Comparison of ENCODE assay signal across 9 cellular contexts in the genomic region with DNA sequence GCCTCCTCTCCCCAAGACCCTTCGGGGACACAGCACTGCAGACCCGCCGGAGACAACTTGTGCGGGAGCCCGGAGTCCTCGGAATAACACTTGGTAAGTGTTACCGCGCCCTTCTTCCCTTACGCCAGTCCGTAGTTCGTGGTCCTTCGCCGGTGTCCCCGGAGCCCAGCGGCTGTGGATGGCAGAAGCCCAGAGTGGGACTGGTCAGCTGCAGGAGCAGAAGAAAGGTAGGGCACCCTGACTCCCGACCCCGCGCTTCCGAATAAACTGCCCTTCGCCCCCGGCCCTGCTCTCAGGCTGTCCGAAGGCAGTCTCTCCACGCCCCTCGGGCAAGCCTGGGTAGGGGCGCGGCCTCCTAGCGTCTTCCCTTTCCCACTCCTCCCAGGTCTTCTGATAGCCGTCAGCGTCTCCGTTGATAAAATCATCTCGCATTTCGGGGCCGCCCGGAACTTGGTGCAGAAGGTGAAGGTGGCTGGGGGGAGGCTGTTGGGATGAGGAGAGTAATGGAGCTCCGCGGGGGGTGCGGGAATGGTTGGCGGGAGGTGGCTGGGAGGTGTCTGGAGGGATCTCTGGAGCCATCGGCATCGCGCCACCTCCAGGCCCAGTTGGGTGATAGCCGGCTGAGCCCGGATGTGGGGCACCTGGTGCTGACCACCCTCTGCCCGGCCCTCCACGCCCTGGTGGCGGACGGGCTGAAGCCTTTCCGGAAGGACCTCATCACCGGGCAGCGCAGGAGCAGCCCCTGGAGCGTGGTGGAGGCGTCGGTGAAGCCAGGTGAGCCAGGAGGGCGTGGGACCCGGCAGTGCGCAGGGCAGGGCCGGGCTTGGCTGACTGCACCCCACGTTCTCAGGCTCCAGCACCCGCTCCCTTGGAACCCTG. TPM values are rescaled to one million over a fixed set of nuclear protein-coding genes. Genes with fewer than 3 reads are reported as not detected.
DNase-seq lines count a peak whose midpoint lies in the region; ATAC-seq and TF ChIP-seq lines count a peak whose summit lies in the region.
"Had no signal": no experiment of that assay in that cellular context is flagged by ENCODE, and none has a peak within 500 bp of the region (broad histone marks: within the 10 kb centered on the region; RNA-seq: fewer than 3 reads in every experiment).

No MANE protein-coding gene starts in this region.

- H3K9me3 ChIP-seq in SK-N-MC (ENCODE audit: low read depth, low read length) (no peaks in the 10 kb centered on the region), lung (ENCODE audit: control insufficient read depth in 2 of 2, insufficient read depth in 1 of 2, low read length in 1 of 2) (no peaks in the 10 kb centered on the region), thoracic aorta (no peaks in the 10 kb centered on the region)

- H3K27me3 Mint-ChIP-seq in T-helper 1 cell treated with Interleukin-12 subunit alpha and Interleukin-12 subunit beta and Interleukin-4 antibody, amounts not matched to agents 30 μg/mL and 1 μg/mL, for 36 hours (ENCODE audit: low read depth) = no peaks in the 10 kb centered on the region

- peak overlapping the region; percentile 84 for H3K4me3 ChIP-seq in SK-N-MC
- peak overlapping the region; percentile 78 for H3K4me3 ChIP-seq in lung
- peak overlapping the region; percentile 80 for H3K4me3 ChIP-seq in thoracic aorta

- TF ChIP-seq CTCF in lung (IDR thresholded peaks at IDR 0.05; ENCODE audit: control extremely low read depth, extremely low read depth) (no peak), thoracic aorta (IDR thresholded peaks at IDR 0.05) (peak; percentile 24)

- peak overlapping the region; percentile 90 for H3K4me3 Mint-ChIP-seq in T-helper 1 cell treated with Interleukin-12 subunit alpha and Interleukin-12 subunit beta and Interleukin-4 antibody, amounts not matched to agents 30 μg/mL and 1 μg/mL, for 36 hours

- no peak for ATAC-seq in lung (ENCODE audit: insufficient read depth, low FRiP score)
- no peak for ATAC-seq in thoracic aorta (ENCODE audit: insufficient number of reproducible peaks, low FRiP score, low read depth)

- H3K27me3 ChIP-seq in lung (ENCODE audit: control insufficient read depth, insufficient read depth) (no peaks in the 10 kb centered on the region), thoracic aorta (replicated peaks; ENCODE audit: insufficient read depth) (no peaks in the 10 kb centered on the region)

- H3K9ac ChIP-seq in SK-N-MC (ENCODE audit: insufficient read length) = peak overlapping the region; percentile 82

- H3K27ac ChIP-seq in SK-N-MC (no peak overlapping the region), lung (ENCODE audit: low read depth in 1 of 2, low read length in 1 of 2) (peak overlapping the region; percentile 60 to 69), thoracic aorta (peak overlapping the region; percentile 58 to 91)

- peaks cover 20% of the 10 kb centered on the region for H3K4me1 Mint-ChIP-seq in T-helper 1 cell treated with Interleukin-12 subunit alpha and Interleukin-12 subunit beta and Interleukin-4 antibody, amounts not matched to agents 30 μg/mL and 1 μg/mL, for 36 hours (ENCODE audit: low read depth)

- DNase-seq in T-helper 1 cell = no peak
- DNase-seq in KBM-7 = peak; percentile 59
- no peak for DNase-seq in SK-N-MC (ENCODE audit: low read depth, low spot score)
- DNase-seq in ecto neural progenitor cell (ENCODE audit: low spot score) = peak; percentile 83
- DNase-seq in lung (ENCODE audit: low spot score) = peak; percentile 60
- no peak for DNase-seq in thoracic aorta (ENCODE audit: low spot score)
- no peak for DNase-seq in NCI-H345 (lab: John Stamatoyannopoulos, UW)

- peaks cover 3% of the 10 kb centered on the region; the same call in 1 of the 2 replicates for H3K36me3 ChIP-seq in SK-N-MC (ENCODE audit: insufficient read depth, low read length)
- peaks cover 0 to 6% of the 10 kb centered on the region in 2 donors for H3K36me3 ChIP-seq in lung (ENCODE audit: control insufficient read depth in 2 of 2, insufficient read depth in 2 of 2, low read length in 2 of 2)
- H3K36me3 ChIP-seq in thoracic aorta = peaks cover 9% of the 10 kb centered on the region

- H3K36me3 Mint-ChIP-seq in T-helper 1 cell treated with Interleukin-12 subunit alpha and Interleukin-12 subunit beta and Interleukin-4 antibody, amounts not matched to agents 30 μg/mL and 1 μg/mL, for 36 hours (ENCODE audit: low read depth) = peaks cover 4% of the 10 kb centered on the region

- H3K27ac Mint-ChIP-seq in T-helper 1 cell treated with Interleukin-12 subunit alpha and Interleukin-12 subunit beta and Interleukin-4 antibody, amounts not matched to agents 30 μg/mL and 1 μg/mL, for 36 hours = peak overlapping the region; percentile 18

- no peaks in the 10 kb centered on the region for H3K9me3 Mint-ChIP-seq in T-helper 1 cell treated with Interleukin-12 subunit alpha and Interleukin-12 subunit beta and Interleukin-4 antibody, amounts not matched to agents 30 μg/mL and 1 μg/mL, for 36 hours

- WGBS in lung, 2 donors = 12 to 14% methylated on average over 52 to 59 of the region's 59 CpGs

- H3K4me1 ChIP-seq in lung (ENCODE audit: control insufficient read depth in 2 of 2, insufficient read depth in 2 of 2, low read length in 2 of 2) (peaks cover 0 to 14% of the 10 kb centered on the region in 2 donors), thoracic aorta (ENCODE audit: control insufficient read depth in 1 of 2, low read depth in 2 of 2) (peaks cover 10 to 29% of the 10 kb centered on the region in 2 donors)

- in situ Hi-C loops in KBM-7 (cut with MboI; ENCODE audit: low pct_unique_long_range_greater_than_20kb, low sequenced_read_pairs) = no loop called here

RNA-seq across cellular contexts. Expression of a gene that starts 4.3 kb away (rescaled TPM):
- total RNA-seq in lung (10 to 100 TPM; 25.0 to 37.7 TPM), thoracic aorta (10 to 100 TPM; 38.7 to 61.3 TPM)
- polyA plus RNA-seq in lung = 10 to 100 TPM; 18.2 to 20.6 TPM

RNA-seq across cellular contexts. Expression of a gene that starts 16.3 kb away (rescaled TPM):
- total RNA-seq in lung (100 to 1,000 TPM; 193 to 316 TPM), thoracic aorta (10 to 100 TPM; 57.8 to 68.2 TPM)
- 100 to 1,000 TPM; 301 to 385 TPM for polyA plus RNA-seq in lung

RNA-seq across cellular contexts. Expression of a gene that starts 23.7 kb away (rescaled TPM):
- total RNA-seq in lung = under 1 TPM in 1 of 2 donors, not detected in 1; 0.09 TPM
- polyA plus RNA-seq in lung = under 1 TPM in 1 of 2 donors, not detected in 1; 0.02 TPM
- total RNA-seq in thoracic aorta = not detected
- total RNA-seq: frontal cortex had no signal

RNA-seq across cellular contexts. Expression of a gene that starts 47.7 kb away (rescaled TPM):
- total RNA-seq in lung (1 to 10 TPM; 2.2 to 4.7 TPM), thoracic aorta (1 to 10 TPM in 1 of 2 donors, under 1 TPM in 1; 0.92 to 1.9 TPM)
- polyA plus RNA-seq in lung = 1 to 10 TPM; 1.0 to 2.3 TPM

RNA-seq across cellular contexts. Expression of a gene that starts 51.7 kb away (rescaled TPM):
- total RNA-seq in lung = 10 to 100 TPM; 55.5 to 56.5 TPM
- 10 to 100 TPM; 41.1 to 53.0 TPM for polyA plus RNA-seq in lung
- 10 to 100 TPM; 26.9 to 50.7 TPM for total RNA-seq in thoracic aorta

Comparison
In these comparisons a context has a peak if more than half of its experiments do, and no peak if none do; other contexts are left out.
1. DNase-seq: peak in KBM-7 (single experiment), ecto neural progenitor cell (single experiment) and lung (single experiment); none in T-helper 1 cell (0 of 5), SK-N-MC (single experiment), thoracic aorta (single experiment) and NCI-H345 (single experiment).
2. Peak in every context shown above with its lines, with median percentiles within 50 percentile points of each other: H3K4me3 ChIP-seq.